Comparison of ENCODE assay signal across 11 cellular contexts in genomic region chr1:59367269-59368006, GRCh38.
DNase-seq lines count a peak whose midpoint lies in the region; ATAC-seq, FAIRE-seq and TF ChIP-seq lines count a peak whose summit lies in the region.
"Had no signal": no experiment of that assay in that cellular context is flagged by ENCODE, and none has a peak within 500 bp of the region (broad histone marks: within the 10 kb centered on the region; RNA-seq: fewer than 3 reads in every experiment).

No MANE protein-coding gene starts in this region.

- no peak for FAIRE-seq in GM19239 (lab: Jason Lieb, UNC)

- no peak for TF ChIP-seq CTCF in gastroesophageal sphincter (IDR thresholded peaks at IDR 0.05)
- TF ChIP-seq CTCF in MM.1S (IDR thresholded peaks at IDR 0.05; ENCODE audit: low read length): no peak
- no peak for TF ChIP-seq CTCF in natural killer cell (IDR thresholded peaks at IDR 0.05)

- H3F3A ChIP-seq in MM.1S (ENCODE audit: insufficient read depth, low read length): no peaks in the 10 kb centered on the region

- WGBS in gastroesophageal sphincter (ENCODE audit: low coverage in 1 of 2), 2 donors: 48 to 63% methylated on average over 4 to 6 of the region's 6 CpGs

- H3K27ac ChIP-seq in gastroesophageal sphincter (peak overlapping the region; percentile 6 to 68 (median 60)), MM.1S (ENCODE audit: low read length) (no peak overlapping the region)
- H3K27ac ChIP-seq: epithelial cell of prostate had no signal

- no peaks in the 10 kb centered on the region for H3K27me3 ChIP-seq in gastroesophageal sphincter
- H3K27me3 ChIP-seq in MM.1S (replicated peaks; ENCODE audit: insufficient read depth, low read length): no peaks in the 10 kb centered on the region

- intact Hi-C loops in posterior vena cava (cut with DNase I) (no loop called here), natural killer cell (cut with micrococcal nuclease) (no loop called here)

- peak; percentile 46 for DNase-seq in CD1c-positive myeloid dendritic cell (ENCODE audit: extremely low spot score)
- DNase-seq in SKM-1 treated with dmso at 0.1 percent for 144 hours (lab: John Stamatoyannopoulos, UW; ENCODE audit: unreplicated experiment): peak; percentile 54
- DNase-seq in posterior vena cava (ENCODE audit: low spot score): peak; percentile 91
- DNase-seq in MM.1S: no peak
- no peak for DNase-seq in GM19239 (ENCODE audit: insufficient read length, low spot score)
- no peak for DNase-seq in natural killer cell
- DNase-seq: activated CD4-positive, alpha-beta T cell treated with anti-CD3 and anti-CD28 coated beads for 36 hours; NCI-H1092 treated with DMSO at 0.1 percent for 48 hours had no signal

- H3K9me3 ChIP-seq in gastroesophageal sphincter (no peaks in the 10 kb centered on the region), MM.1S (replicated peaks; ENCODE audit: insufficient read depth, low read length) (no peaks in the 10 kb centered on the region)

- H3K9me2 ChIP-seq in MM.1S (replicated peaks; ENCODE audit: insufficient read depth, low read length): no peaks in the 10 kb centered on the region

- no peak overlapping the region for H3K27ac Mint-ChIP-seq in natural killer cell
- H3K27ac Mint-ChIP-seq: activated CD4-positive, alpha-beta T cell treated with anti-CD3 and anti-CD28 coated beads for 36 hours had no signal

- H3K4me1 ChIP-seq in gastroesophageal sphincter: peaks cover 0 to 8% (median 5%) of the 10 kb centered on the region in 3 donors
- H3K4me1 ChIP-seq in MM.1S (ENCODE audit: low read length): no peaks in the 10 kb centered on the region

- H3K36me3 Mint-ChIP-seq in natural killer cell: no peaks in the 10 kb centered on the region

- ATAC-seq in gastroesophageal sphincter (peak; percentile 98), natural killer cell (no peak), HG03342 (IDR thresholded peaks at IDR 0.05; ENCODE audit: unreplicated experiment) (no peak)
- ATAC-seq: activated CD4-positive, alpha-beta T cell treated with anti-CD3 and anti-CD28 coated beads for 36 hours had no signal

- H3K27me3 Mint-ChIP-seq in natural killer cell (ENCODE audit: low read depth in 2 of 2): peaks cover 0 to 5% of the 10 kb centered on the region in 2 donors
- H3K27me3 Mint-ChIP-seq: activated CD4-positive, alpha-beta T cell treated with anti-CD3 and anti-CD28 coated beads for 36 hours had no signal

- peak in 1 of 2 donors; percentile 21 for TF ChIP-seq POLR2A in gastroesophageal sphincter (IDR thresholded peaks at IDR 0.05)

- no peak overlapping the region for H3K4me2 ChIP-seq in MM.1S (ENCODE audit: low read depth, low read length)

- no peak for TF ChIP-seq EP300 in gastroesophageal sphincter (IDR thresholded peaks at IDR 0.05)

- H3K4me3 ChIP-seq in gastroesophageal sphincter: no peak overlapping the region
- no peak overlapping the region for H3K4me3 ChIP-seq in MM.1S (ENCODE audit: low read length)

- H3K9ac ChIP-seq in MM.1S (ENCODE audit: low read length): no peak overlapping the region

- no peaks in the 10 kb centered on the region for H4K20me1 ChIP-seq in MM.1S (ENCODE audit: insufficient read depth, low read length)

- H3K4me1 Mint-ChIP-seq in natural killer cell: peaks cover 0 to 8% of the 10 kb centered on the region in 2 donors
- H3K4me1 Mint-ChIP-seq: activated CD4-positive, alpha-beta T cell treated with anti-CD3 and anti-CD28 coated beads for 36 hours had no signal

- no peaks in the 10 kb centered on the region for H3K79me2 ChIP-seq in MM.1S (ENCODE audit: low read length)

- H3K36me3 ChIP-seq in gastroesophageal sphincter: no peaks in the 10 kb centered on the region
- no peaks in the 10 kb centered on the region for H3K36me3 ChIP-seq in MM.1S (replicated peaks; ENCODE audit: insufficient read depth, low read length)

- no peak overlapping the region for H3K4me3 Mint-ChIP-seq in natural killer cell
- H3K4me3 Mint-ChIP-seq: activated CD4-positive, alpha-beta T cell treated with anti-CD3 and anti-CD28 coated beads for 36 hours had no signal

- peaks cover 0 to 2% of the 10 kb centered on the region in 2 donors for H3K9me3 Mint-ChIP-seq in natural killer cell

- H2AFZ ChIP-seq in MM.1S (ENCODE audit: low read length): no peak overlapping the region

Comparison
In these comparisons a context has a peak if more than half of its experiments do, and no peak if none do; other contexts are left out.
1. DNase-seq: peak in CD1c-positive myeloid dendritic cell (single experiment), SKM-1 treated with dmso at 0.1 percent for 144 hours (single experiment) and posterior vena cava (single experiment); none in MM.1S (single experiment), GM19239 (single experiment) and natural killer cell (single experiment).